Comparison of ENCODE assay signal across 10 cellular contexts in genomic region chr9:99433095-99433494, GRCh38.
DNase-seq lines count a peak whose midpoint lies in the region; ATAC-seq lines count a peak whose summit lies in the region.
"Had no signal": no experiment of that assay in that cellular context is flagged by ENCODE, and none has a peak within 500 bp of the region (broad histone marks: within the 10 kb centered on the region; RNA-seq: fewer than 3 reads in every experiment).

No MANE protein-coding gene starts in this region.

- no peak overlapping the region for H2AK5ac ChIP-seq in mesenchymal stem cell (ENCODE audit: low read length, severe bottlenecking)

- no peak overlapping the region for H3K23ac ChIP-seq in mesenchymal stem cell (ENCODE audit: low read length in 2 of 2)

- DNase-seq in GM23248 (no peak), mesenchymal stem cell (peak; percentile 34), NCI-H2171 (lab: John Stamatoyannopoulos, UW) (no peak), NAMALWA (ENCODE audit: low spot score) (no peak)
- DNase-seq in activated T-helper 1 cell treated with anti-CD3 and anti-CD28 coated beads, Interleukin-12 subunit alpha, Interleukin-12 subunit beta, Interleukin-2, Interleukin-4 antibody, amounts not matched to agents 30 ng/mL and 10 ng/mL and 1 ng/mL, durations not matched to agents 14 hours and 24 hours and 36 hours (ENCODE audit: low spot score): no peak

- H3K4me2 ChIP-seq in BLaER1 treated with 17β-estradiol and CSF1 and Interleukin-3, amounts not matched to agents 10 nM and 100 nM: peak overlapping the region in 6 of 11 experiments; percentile 18 to 66 (median 54); a peak in 8 of 22 replicates
- peak overlapping the region; percentile 60 for H3K4me2 ChIP-seq in GM23248 (ENCODE audit: unreplicated experiment)
- H3K4me2 ChIP-seq in mesenchymal stem cell (ENCODE audit: low read length, poor library complexity, severe bottlenecking): no peak overlapping the region
- H3K4me2 ChIP-seq: GM23338 had no signal

- H2BK5ac ChIP-seq in mesenchymal stem cell (ENCODE audit: low read depth, low read length, poor library complexity, severe bottlenecking): no peak overlapping the region

- H2BK12ac ChIP-seq in mesenchymal stem cell (ENCODE audit: low read length in 2 of 2): peak overlapping the region; percentile 33 to 59

- no peak overlapping the region for H3K14ac ChIP-seq in mesenchymal stem cell (ENCODE audit: low read length in 2 of 2)

- H4K8ac ChIP-seq in mesenchymal stem cell (ENCODE audit: low read length): no peak overlapping the region

- peak overlapping the region in 3 of 11 experiments; percentile 33 to 59 (median 49); a peak in 5 of 22 replicates for H3K27ac ChIP-seq in BLaER1 treated with 17β-estradiol and CSF1 and Interleukin-3, amounts not matched to agents 10 nM and 100 nM
- H3K27ac ChIP-seq in GM23248: peak overlapping the region; percentile 31; the same call in 1 of the 2 replicates
- no peak overlapping the region for H3K27ac ChIP-seq in mesenchymal stem cell (ENCODE audit: low read length, poor library complexity, severe bottlenecking)
- H3K27ac ChIP-seq: HL-60 had no signal

- H3K18ac ChIP-seq in mesenchymal stem cell (ENCODE audit: low read depth in 1 of 2, low read length in 2 of 2): peak overlapping the region in 1 of 2 experiments; percentile 67

- no peaks in the 10 kb centered on the region for H3K27me3 ChIP-seq in BLaER1 treated with 17β-estradiol and CSF1 and Interleukin-3, amounts not matched to agents 10 nM and 100 nM
- H3K27me3 ChIP-seq in GM23248 (replicated peaks; ENCODE audit: insufficient read depth) (no peaks in the 10 kb centered on the region), mesenchymal stem cell (ENCODE audit: control insufficient read depth in 1 of 2, insufficient read depth in 1 of 2, low read length in 2 of 2) (no peaks in the 10 kb centered on the region)

- in situ Hi-C loops in GM23248 (cut with MboI): no loop called here

- H3K4me3 ChIP-seq in BLaER1 treated with 17β-estradiol and CSF1 and Interleukin-3, amounts not matched to agents 10 nM and 100 nM: no peak overlapping the region
- H3K4me3 ChIP-seq in GM23248: no peak overlapping the region
- H3K4me3 ChIP-seq in mesenchymal stem cell (ENCODE audit: insufficient read depth in 1 of 2, low read depth in 1 of 2, low read length in 2 of 2): no peak overlapping the region
- H3K4me3 ChIP-seq: GM23338 had no signal

- H3K4me3 Mint-ChIP-seq in activated T-helper 1 cell treated with anti-CD3 and anti-CD28 coated beads, Interleukin-12 subunit alpha, Interleukin-12 subunit beta, Interleukin-2, Interleukin-4 antibody, amounts not matched to agents 30 ng/mL and 10 ng/mL and 1 ng/mL, durations not matched to agents 14 hours and 24 hours and 36 hours: no peak overlapping the region
- H3K4me3 Mint-ChIP-seq: GM23338 had no signal

- peaks cover 18% of the 10 kb centered on the region for H3K4me1 Mint-ChIP-seq in activated T-helper 1 cell treated with anti-CD3 and anti-CD28 coated beads, Interleukin-12 subunit alpha, Interleukin-12 subunit beta, Interleukin-2, Interleukin-4 antibody, amounts not matched to agents 30 ng/mL and 10 ng/mL and 1 ng/mL, durations not matched to agents 14 hours and 24 hours and 36 hours (ENCODE audit: low read depth)

- H3F3A ChIP-seq in GM23248 (ENCODE audit: insufficient read depth): peaks cover 38% of the 10 kb centered on the region

- no peaks in the 10 kb centered on the region for H3K9me2 ChIP-seq in GM23248 (ENCODE audit: insufficient read depth)

- H3K9me3 ChIP-seq in BLaER1 treated with 17β-estradiol and CSF1 and Interleukin-3, amounts not matched to agents 10 nM and 100 nM (replicated peaks in 1 of 11): no peaks in the 10 kb centered on the region
- H3K9me3 ChIP-seq in GM23248 (ENCODE audit: low read depth) (no peaks in the 10 kb centered on the region), mesenchymal stem cell (ENCODE audit: control insufficient read depth, low read length) (no peaks in the 10 kb centered on the region)

- H3K9me3 Mint-ChIP-seq in activated T-helper 1 cell treated with anti-CD3 and anti-CD28 coated beads, Interleukin-12 subunit alpha, Interleukin-12 subunit beta, Interleukin-2, Interleukin-4 antibody, amounts not matched to agents 30 ng/mL and 10 ng/mL and 1 ng/mL, durations not matched to agents 14 hours and 24 hours and 36 hours: no peaks in the 10 kb centered on the region
- H3K9me3 Mint-ChIP-seq: GM23338 had no signal

- H3K4ac ChIP-seq in mesenchymal stem cell (ENCODE audit: low read depth in 1 of 2, low read length in 2 of 2): peak overlapping the region in 1 of 2 experiments; percentile 19

- H4K20me1 ChIP-seq in BLaER1 treated with 17β-estradiol and CSF1 and Interleukin-3, amounts not matched to agents 10 nM and 100 nM: no peaks in the 10 kb centered on the region
- no peaks in the 10 kb centered on the region for H4K20me1 ChIP-seq in GM23248 (ENCODE audit: insufficient read depth)

- 96% methylated on average over 4 of the region's 4 CpGs for WGBS in GM23248 (ENCODE audit: low coverage in 1 of 2, low lambda C conversion rate in 2 of 2, missing lambda C conversion rate in 2 of 2), 2 experiments
- 55% methylated on average over 4 of the region's 4 CpGs for WGBS in mesenchymal stem cell

- H3K36me3 Mint-ChIP-seq in activated T-helper 1 cell treated with anti-CD3 and anti-CD28 coated beads, Interleukin-12 subunit alpha, Interleukin-12 subunit beta, Interleukin-2, Interleukin-4 antibody, amounts not matched to agents 30 ng/mL and 10 ng/mL and 1 ng/mL, durations not matched to agents 14 hours and 24 hours and 36 hours (ENCODE audit: low read depth): no peaks in the 10 kb centered on the region

- no peak for ATAC-seq in HG03097 (IDR thresholded peaks at IDR 0.05; ENCODE audit: low FRiP score, unreplicated experiment)
- ATAC-seq in HG03135 (IDR thresholded peaks at IDR 0.05; ENCODE audit: unreplicated experiment): no peak
- ATAC-seq: GM23338 had no signal

- H3K27ac Mint-ChIP-seq in activated T-helper 1 cell treated with anti-CD3 and anti-CD28 coated beads, Interleukin-12 subunit alpha, Interleukin-12 subunit beta, Interleukin-2, Interleukin-4 antibody, amounts not matched to agents 30 ng/mL and 10 ng/mL and 1 ng/mL, durations not matched to agents 14 hours and 24 hours and 36 hours: peak overlapping the region; percentile 76
- H3K27ac Mint-ChIP-seq: GM23338 had no signal

- H4K91ac ChIP-seq in mesenchymal stem cell (ENCODE audit: low read length): no peak overlapping the region

- H2AFZ ChIP-seq in GM23248 (no peak overlapping the region), mesenchymal stem cell (ENCODE audit: low read depth, low read length) (no peak overlapping the region)
- H2AFZ ChIP-seq: GM23338 had no signal

- H3K27me3 Mint-ChIP-seq in activated T-helper 1 cell treated with anti-CD3 and anti-CD28 coated beads, Interleukin-12 subunit alpha, Interleukin-12 subunit beta, Interleukin-2, Interleukin-4 antibody, amounts not matched to agents 30 ng/mL and 10 ng/mL and 1 ng/mL, durations not matched to agents 14 hours and 24 hours and 36 hours (ENCODE audit: insufficient read depth): no peaks in the 10 kb centered on the region

- no peaks in the 10 kb centered on the region for H3K79me1 ChIP-seq in mesenchymal stem cell (replicated peaks; ENCODE audit: low read length, poor library complexity, severe bottlenecking)

- no peak overlapping the region for H3K9ac ChIP-seq in BLaER1 treated with 17β-estradiol and CSF1 and Interleukin-3, amounts not matched to agents 10 nM and 100 nM
- H3K9ac ChIP-seq in GM23248 (no peak overlapping the region), mesenchymal stem cell (ENCODE audit: low read length) (no peak overlapping the region)

- peaks cover 0 to 35% (median 10%) of the 10 kb centered on the region in 10 experiments; a peak in 12 of 20 replicates for H3K4me1 ChIP-seq in BLaER1 treated with 17β-estradiol and CSF1 and Interleukin-3, amounts not matched to agents 10 nM and 100 nM
- H3K4me1 ChIP-seq in GM23248 (ENCODE audit: insufficient read depth): peaks cover 36% of the 10 kb centered on the region
- peaks cover 3% of the 10 kb centered on the region for H3K4me1 ChIP-seq in mesenchymal stem cell (ENCODE audit: control insufficient read depth, insufficient read depth, low read depth, low read length)

- no peak overlapping the region for H2BK15ac ChIP-seq in mesenchymal stem cell (ENCODE audit: low read depth, poor library complexity, severe bottlenecking)

- intact Hi-C loops in activated T-helper 1 cell treated with anti-CD3 and anti-CD28 coated beads, Interleukin-12 subunit alpha, Interleukin-12 subunit beta, Interleukin-2, Interleukin-4 antibody, amounts not matched to agents 30 ng/mL and 10 ng/mL and 1 ng/mL, durations not matched to agents 14 hours and 24 hours and 36 hours (cut with micrococcal nuclease): loop anchor here (1.0 to 5.0 kb wide), 2 partner anchors 65 to 379 kb away; no protein-coding TSS in a partner anchor

- no peak overlapping the region for H2BK120ac ChIP-seq in mesenchymal stem cell (ENCODE audit: low read depth, low read length)

- no peaks in the 10 kb centered on the region for H3K36me3 ChIP-seq in BLaER1 treated with 17β-estradiol and CSF1 and Interleukin-3, amounts not matched to agents 10 nM and 100 nM
- H3K36me3 ChIP-seq in GM23248 (ENCODE audit: low read depth): no peaks in the 10 kb centered on the region
- no peaks in the 10 kb centered on the region for H3K36me3 ChIP-seq in mesenchymal stem cell (ENCODE audit: control insufficient read depth in 1 of 2, insufficient read depth in 2 of 2, low read depth in 1 of 2, low read length in 2 of 2)

- H3K79me2 ChIP-seq in GM23248 (ENCODE audit: insufficient read depth): no peaks in the 10 kb centered on the region
